In the genomic region with DNA sequence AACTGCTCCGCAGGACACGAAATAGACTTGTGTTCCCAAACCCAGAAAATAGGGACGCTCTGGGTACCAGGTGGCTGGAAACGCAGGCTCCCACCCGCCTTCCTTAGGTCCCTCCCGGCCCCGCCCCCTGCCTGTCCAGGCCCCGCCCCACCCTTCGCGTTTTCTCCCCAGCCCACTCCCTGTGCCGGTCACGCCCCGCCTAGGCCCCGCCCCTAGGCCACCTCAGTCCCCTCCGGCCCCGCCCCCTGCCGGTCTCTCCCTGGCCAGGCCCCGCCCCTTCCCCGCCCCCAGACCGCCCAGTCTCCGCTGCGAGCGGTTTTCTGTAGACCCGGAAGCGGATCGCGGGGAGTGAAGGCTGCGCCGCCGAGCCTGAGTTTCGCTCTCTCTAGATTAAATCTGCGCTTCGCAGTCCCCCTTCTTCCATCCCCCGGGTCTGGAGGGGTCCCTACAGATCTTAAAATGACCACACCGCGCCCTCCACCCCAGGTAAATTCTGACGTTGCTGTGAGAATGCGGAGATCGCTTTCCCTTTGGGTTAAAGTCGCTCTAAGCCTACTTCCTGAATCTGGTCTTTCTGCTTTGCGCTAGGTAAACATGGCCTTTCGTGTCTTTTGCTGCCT, we compare ENCODE assay signal across 8 cellular contexts. TPM values are rescaled to one million over a fixed set of nuclear protein-coding genes. Genes with fewer than 3 reads are reported as not detected.
DNase-seq lines count a peak whose midpoint lies in the region; ATAC-seq and TF ChIP-seq lines count a peak whose summit lies in the region.

No MANE protein-coding gene starts in this region.

- peaks cover 30 to 39% (median 33%) of the 10 kb centered on the region in 3 donors for H3K36me3 Mint-ChIP-seq in immature natural killer cell

- H3K9ac ChIP-seq in skeletal muscle tissue (ENCODE audit: low read depth in 1 of 3, low read length in 3 of 3), result peak overlapping the region; percentile 81 to 83 (median 82)

- DNase-seq in GM13977 (ENCODE audit: low spot score), result peak; percentile 99
- peak; percentile 85 for DNase-seq in NCI-H1092 treated with DMSO at 0.1 percent for 48 hours (lab: John Stamatoyannopoulos, UW)
- DNase-seq in activated CD4-positive, CD25-positive, alpha-beta regulatory T cell (lab: John Stamatoyannopoulos, UW), result peak; percentile 97 to 99 (median 98)
- DNase-seq in central memory CD4-positive, alpha-beta T cell, result peak; percentile 88
- DNase-seq in immature natural killer cell, result peak; percentile 91 to 94 (median 92)

- peaks cover 6 to 11% (median 10%) of the 10 kb centered on the region in 3 donors for H3K27me3 Mint-ChIP-seq in immature natural killer cell (ENCODE audit: low read depth in 3 of 3)

- peak overlapping the region; percentile 72 for H3K27ac ChIP-seq in skeletal muscle tissue (ENCODE audit: low read depth, low read length)

- peak overlapping the region; percentile 86 to 96 (median 90) for H3K4me3 ChIP-seq in skeletal muscle tissue (ENCODE audit: low read length in 3 of 3)

- H3K27ac Mint-ChIP-seq in immature natural killer cell, result peak overlapping the region; percentile 96 to 98 (median 97)

- ATAC-seq in GM21381 (IDR thresholded peaks at IDR 0.05; ENCODE audit: unreplicated experiment), result no peak
- no peak for ATAC-seq in HG03175 (IDR thresholded peaks at IDR 0.05; ENCODE audit: unreplicated experiment)

- H3K4me1 Mint-ChIP-seq in immature natural killer cell, result peaks cover 37 to 41% of the 10 kb centered on the region in 2 donors

- TF ChIP-seq CTCF in GM13977 (IDR thresholded peaks at IDR 0.05; ENCODE audit: extremely low read depth, insufficient read depth, missing control alignments), result no peak

- no peaks in the 10 kb centered on the region for H3K27me3 ChIP-seq in skeletal muscle tissue (ENCODE audit: control insufficient read depth in 3 of 3, insufficient read depth in 3 of 3, low read length in 3 of 3)

- H3K36me3 ChIP-seq in skeletal muscle tissue (ENCODE audit: control insufficient read depth in 3 of 3, insufficient read depth in 3 of 3, low read length in 3 of 3), result peaks cover 0 to 8% (median 8%) of the 10 kb centered on the region in 3 donors

- peak overlapping the region; percentile 95 to 98 (median 97) for H3K4me3 Mint-ChIP-seq in immature natural killer cell

- peaks cover 2 to 7% (median 3%) of the 10 kb centered on the region in 3 donors for H3K4me1 ChIP-seq in skeletal muscle tissue (ENCODE audit: control insufficient read depth in 3 of 3, insufficient read depth in 3 of 3, low read length in 3 of 3)

- in situ Hi-C loops in GM13977 (cut with MboI; ENCODE audit: low pct_unique_long_range_greater_than_20kb, low sequenced_read_pairs, unreplicated experiment), result no loop called here

- peaks cover 4 to 9% (median 8%) of the 10 kb centered on the region in 3 donors for H3K9me3 ChIP-seq in skeletal muscle tissue (ENCODE audit: control insufficient read depth in 3 of 3, low read length in 3 of 3)

- peaks cover 13 to 38% (median 23%) of the 10 kb centered on the region in 6 donors for H3K9me3 Mint-ChIP-seq in immature natural killer cell

RNA-seq across cellular contexts. Expression of a gene that starts 3.7 kb away (rescaled TPM):
- 10 to 100 TPM in 2 of 3 donors, 1 to 10 TPM in 1; 7.6 to 12.8 (median 11.2) TPM for polyA plus RNA-seq in immature natural killer cell
- total RNA-seq in skeletal muscle tissue, result 2.1 TPM

RNA-seq across cellular contexts. Expression of a gene that starts 38.0 kb away (rescaled TPM):
- polyA plus RNA-seq in immature natural killer cell, result 1 to 10 TPM; 2.1 to 9.2 (median 3.2) TPM
- 6.8 TPM for total RNA-seq in skeletal muscle tissue

RNA-seq across cellular contexts. Expression of a gene that starts 57.8 kb away (rescaled TPM):
- 10 to 100 TPM; 16.6 to 36.1 (median 30.6) TPM for polyA plus RNA-seq in immature natural killer cell
- 18.8 TPM for total RNA-seq in skeletal muscle tissue
